ENCODE assay signal across 18 cellular contexts in the genomic region with DNA sequence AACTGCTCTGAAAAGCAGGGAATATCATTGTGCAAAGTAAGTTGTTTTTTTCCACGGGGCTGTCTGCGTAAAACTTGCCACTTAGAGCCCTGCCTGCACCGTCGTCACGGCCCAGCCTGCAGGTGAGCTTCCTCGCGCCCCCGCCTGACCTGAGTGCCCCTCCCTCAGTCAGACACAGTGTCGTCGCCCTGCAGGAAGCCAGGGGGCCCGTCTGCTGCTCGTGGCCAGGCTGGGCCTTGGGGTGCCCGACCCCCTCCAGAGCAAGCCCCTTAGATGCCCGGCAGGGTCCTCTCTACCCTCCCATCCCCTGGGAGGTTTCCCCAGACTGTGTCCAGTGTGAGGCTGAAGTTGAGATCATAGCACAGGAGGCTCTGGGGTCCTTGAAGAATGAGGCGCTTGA. TPM values are rescaled to one million over a fixed set of nuclear protein-coding genes. Genes with fewer than 3 reads are reported as not detected.
DNase-seq lines count a peak whose midpoint lies in the region; ATAC-seq, FAIRE-seq and TF ChIP-seq lines count a peak whose summit lies in the region.
"Had no signal": no experiment of that assay in that cellular context is flagged by ENCODE, and none has a peak within 500 bp of the region (broad histone marks: within the 10 kb centered on the region; RNA-seq: fewer than 3 reads in every experiment).

No MANE protein-coding gene starts in this region.

- H3K36me3 ChIP-seq in BLaER1: peaks cover 72% of the 10 kb centered on the region
- H3K36me3 ChIP-seq: ovary had no signal

- DNase-seq in Calu3 (no peak), NCI-H2196 treated with DMSO at 0.1 percent for 48 hours (lab: John Stamatoyannopoulos, UW; ENCODE audit: unreplicated experiment) (no peak), D721Med (ENCODE audit: insufficient read length, low spot score) (no peak), NCI-H146 (lab: John Stamatoyannopoulos, UW) (no peak), NCI-H345 (lab: John Stamatoyannopoulos, UW) (no peak)
- peak in 8 of 10 donors; percentile 16 to 75 (median 40) for DNase-seq in naive thymus-derived CD8-positive, alpha-beta T cell
- DNase-seq: aorta, GDM1, NCI-H187, NCI-H82, SHP77 had no signal

- no peak for ATAC-seq in activated T-helper 17 cell treated with anti-CD3 and anti-CD28 coated beads, Interleukin-2, amount 50 U/mL, for 72 hours (replicated peaks)
- peak; percentile 31 to 41 for ATAC-seq in naive thymus-derived CD8-positive, alpha-beta T cell

- H3K9me3 ChIP-seq in BLaER1: no peaks in the 10 kb centered on the region
- H3K9me3 ChIP-seq: ovary had no signal

- peaks cover 11% of the 10 kb centered on the region for H3K4me1 Mint-ChIP-seq in Calu3 (ENCODE audit: low read depth, unreplicated experiment)
- H3K4me1 Mint-ChIP-seq in activated T-helper 17 cell treated with anti-CD3 and anti-CD28 coated beads, Interleukin-2, amount 50 U/mL, for 72 hours: no peaks in the 10 kb centered on the region
- peaks cover 18 to 46% (median 33%) of the 10 kb centered on the region in 4 donors for H3K4me1 Mint-ChIP-seq in naive thymus-derived CD8-positive, alpha-beta T cell

- H3K4me1 ChIP-seq in BLaER1: peaks cover 90% of the 10 kb centered on the region

- H3K36me3 Mint-ChIP-seq in Calu3 (ENCODE audit: insufficient read depth, unreplicated experiment): peaks cover 78% of the 10 kb centered on the region
- peaks cover 33% of the 10 kb centered on the region for H3K36me3 Mint-ChIP-seq in activated T-helper 17 cell treated with anti-CD3 and anti-CD28 coated beads, Interleukin-2, amount 50 U/mL, for 72 hours (ENCODE audit: low read depth)
- H3K36me3 Mint-ChIP-seq in naive thymus-derived CD8-positive, alpha-beta T cell: peaks cover 0 to 38% (median 2%) of the 10 kb centered on the region in 3 donors

- no peaks in the 10 kb centered on the region for H3K9me3 Mint-ChIP-seq in Calu3 (ENCODE audit: low read depth, unreplicated experiment)
- H3K9me3 Mint-ChIP-seq in activated T-helper 17 cell treated with anti-CD3 and anti-CD28 coated beads, Interleukin-2, amount 50 U/mL, for 72 hours: no peaks in the 10 kb centered on the region
- no peaks in the 10 kb centered on the region for H3K9me3 Mint-ChIP-seq in naive thymus-derived CD8-positive, alpha-beta T cell

- no peaks in the 10 kb centered on the region for H3K27me3 Mint-ChIP-seq in Calu3 (ENCODE audit: unreplicated experiment)
- no peaks in the 10 kb centered on the region for H3K27me3 Mint-ChIP-seq in activated T-helper 17 cell treated with anti-CD3 and anti-CD28 coated beads, Interleukin-2, amount 50 U/mL, for 72 hours
- no peaks in the 10 kb centered on the region for H3K27me3 Mint-ChIP-seq in naive thymus-derived CD8-positive, alpha-beta T cell

- no TSS peak for BruUV-seq in Calu3 (replicated peaks; lab: Mats Ljungman, UMichigan)

- no peak for FAIRE-seq in D721Med (lab: Jason Lieb, UNC)

- H3K27ac Mint-ChIP-seq in Calu3 (ENCODE audit: unreplicated experiment): peak overlapping the region; percentile 47
- peak overlapping the region; percentile 76 for H3K27ac Mint-ChIP-seq in activated T-helper 17 cell treated with anti-CD3 and anti-CD28 coated beads, Interleukin-2, amount 50 U/mL, for 72 hours
- peak overlapping the region; percentile 80 to 95 (median 90) for H3K27ac Mint-ChIP-seq in naive thymus-derived CD8-positive, alpha-beta T cell

- CTCF ChIA-PET in Calu3 (lab: Charles Lee): no interaction called here

- TF ChIP-seq CTCF in Calu3 (IDR thresholded peaks at IDR 0.05; ENCODE audit: unreplicated experiment) (no peak), D721Med (IDR thresholded peaks at IDR 0.05; ENCODE audit: insufficient read depth, missing control alignments) (no peak)

- H3K4me3 Mint-ChIP-seq in Calu3 (ENCODE audit: low read depth, unreplicated experiment): peak overlapping the region; percentile 21
- no peak overlapping the region for H3K4me3 Mint-ChIP-seq in activated T-helper 17 cell treated with anti-CD3 and anti-CD28 coated beads, Interleukin-2, amount 50 U/mL, for 72 hours
- H3K4me3 Mint-ChIP-seq in naive thymus-derived CD8-positive, alpha-beta T cell: peak overlapping the region in 8 of 10 donors; percentile 26 to 62 (median 50)

- H3K4me2 ChIP-seq in BLaER1: peak overlapping the region; percentile 62

- H3K27ac ChIP-seq in BLaER1: peak overlapping the region; percentile 67; the same call in 1 of the 2 replicates
- H3K27ac ChIP-seq: C4-2B had no signal

- intact Hi-C loops in Calu3 (cut with micrococcal nuclease; ENCODE audit: unreplicated experiment): loop anchor here (10.0 kb wide), 1 partner anchor 52 kb away; no protein-coding TSS in a partner anchor

- POLR2A ChIA-PET in naive thymus-derived CD8-positive, alpha-beta T cell (lab: Charles Lee): interaction anchor here (3.1 to 9.8 kb wide), 4 partner anchors 13 to 82 kb away, joined by 14 to 92 read pairs (median 20); partner anchors contain the start of gene SCO2

- H4K20me1 ChIP-seq in BLaER1: peaks cover 26% of the 10 kb centered on the region

- no peak overlapping the region for H3K4me3 ChIP-seq in BLaER1
- H3K4me3 ChIP-seq: ovary had no signal

- no peak overlapping the region; the same call in 1 of the 2 replicates for H3K9ac ChIP-seq in BLaER1

- no peaks in the 10 kb centered on the region for H3K27me3 ChIP-seq in BLaER1
- H3K27me3 ChIP-seq: ovary had no signal

RNA-seq across cellular contexts. Expression of gene SBF1, which starts 31.6 kb away (rescaled TPM):
- 102 and 104 TPM in 2 replicates for total RNA-seq in Calu3 (2022)
- 100 to 1,000 TPM in 1 of 2 donors, 10 to 100 TPM in 1; 84.2 to 126 TPM for total RNA-seq in activated T-helper 17 cell treated with anti-CD3 and anti-CD28 coated beads, Interleukin-2, amount 50 U/mL, for 72 hours
- 100 to 1,000 TPM; 221 to 222 TPM for total RNA-seq in naive thymus-derived CD8-positive, alpha-beta T cell
- 10 to 100 TPM; 17.1 to 37.4 (median 17.6) TPM for polyA plus RNA-seq in naive thymus-derived CD8-positive, alpha-beta T cell

RNA-seq across cellular contexts. Expression of gene ADM2, which starts 38.1 kb away (rescaled TPM):
- total RNA-seq in Calu3 (2022): 10.2 and 13.6 TPM in 2 replicates
- 1 to 10 TPM; 1.3 to 3.7 TPM for total RNA-seq in activated T-helper 17 cell treated with anti-CD3 and anti-CD28 coated beads, Interleukin-2, amount 50 U/mL, for 72 hours
- 1 to 10 TPM; 7.7 to 8.2 TPM for total RNA-seq in naive thymus-derived CD8-positive, alpha-beta T cell
- under 1 TPM; 0.08 to 0.52 (median 0.21) TPM for polyA plus RNA-seq in naive thymus-derived CD8-positive, alpha-beta T cell

RNA-seq across cellular contexts. Expression of gene MIOX, which starts 43.5 kb away (rescaled TPM):
- 0.45 TPM in 1 of 2 replicates, not detected in the other for total RNA-seq in Calu3 (2022)
- under 1 TPM; 0.24 to 0.53 TPM for total RNA-seq in activated T-helper 17 cell treated with anti-CD3 and anti-CD28 coated beads, Interleukin-2, amount 50 U/mL, for 72 hours
- under 1 TPM in 1 of 2 experiments, not detected in 1; 0.52 TPM for total RNA-seq in naive thymus-derived CD8-positive, alpha-beta T cell
- polyA plus RNA-seq in naive thymus-derived CD8-positive, alpha-beta T cell: under 1 TPM in 1 of 3 donors, not detected in 2; 0.39 TPM
- total RNA-seq: aorta, dermis microvascular lymphatic vessel endothelial cell, H4, lung microvascular endothelial cell had no signal
- polyA plus RNA-seq: aorta, ovary had no signal

Comparison
In these comparisons a context has a peak if more than half of its experiments do, and no peak if none do; other contexts are left out.
1. DNase-seq: peak in naive thymus-derived CD8-positive, alpha-beta T cell (8 of 10); none in Calu3 (single experiment), NCI-H2196 treated with DMSO at 0.1 percent for 48 hours (single experiment), D721Med (single experiment), NCI-H146 (single experiment) and NCI-H345 (single experiment).
2. Peak in every context shown above with its lines, with median percentiles within 50 percentile points of each other: H3K27ac Mint-ChIP-seq.